In the genomic region with DNA sequence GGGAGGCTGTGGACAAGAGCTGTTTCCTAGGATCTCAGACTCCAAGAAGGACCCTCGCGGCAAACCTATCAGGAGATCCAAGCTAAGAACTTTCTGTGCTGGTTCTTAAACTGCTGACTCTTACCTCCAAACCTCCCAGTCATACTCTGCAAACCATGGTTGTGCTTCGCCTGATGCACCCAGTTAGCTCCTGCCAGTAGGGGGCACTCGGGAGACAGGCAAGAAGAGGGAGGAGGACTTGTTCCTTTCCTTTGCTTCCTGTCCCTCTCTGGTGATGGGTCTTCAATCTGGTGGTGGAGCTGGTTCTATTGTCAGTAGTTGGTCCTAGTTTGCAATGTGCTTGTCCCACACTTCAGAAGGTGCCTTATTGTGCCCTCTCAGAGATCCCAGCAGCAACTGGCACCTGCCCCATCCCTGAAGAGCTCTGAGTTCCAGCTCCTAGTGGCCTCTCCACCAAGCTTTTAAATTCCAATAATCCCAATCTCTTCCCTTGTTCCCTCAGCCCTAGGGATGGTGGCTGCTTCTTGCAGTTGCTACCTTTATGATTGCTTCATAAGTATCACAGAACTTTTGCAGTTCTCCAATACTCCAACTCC, we compare ENCODE assay signal across 8 cellular contexts.
DNase-seq lines count a peak whose midpoint lies in the region; ATAC-seq, FAIRE-seq and TF ChIP-seq lines count a peak whose summit lies in the region.

No MANE protein-coding gene starts in this region.

- no peak for TF ChIP-seq POLR2A in suprapubic skin (IDR thresholded peaks at IDR 0.05)

- peak; percentile 37 for TF ChIP-seq CTCF in left ventricle myocardium inferior (IDR thresholded peaks at IDR 0.05; ENCODE audit: borderline replicate concordance)
- TF ChIP-seq CTCF in WI38 (IDR thresholded peaks at IDR 0.05; ENCODE audit: low read depth, low read length), result peak; percentile 11; the same call in 1 of the 2 replicates
- TF ChIP-seq CTCF in suprapubic skin (IDR thresholded peaks at IDR 0.05), result no peak

- H3K4me3 ChIP-seq in left ventricle myocardium inferior (no peak overlapping the region), right cardiac atrium (ENCODE audit: low read length) (no peak overlapping the region), WI38 (ENCODE audit: low read depth, low read length) (no peak overlapping the region), small intestine (ENCODE audit: low read depth in 1 of 2, low read length in 2 of 2) (no peak overlapping the region), suprapubic skin (no peak overlapping the region)

- 41% methylated on average over 4 of the region's 4 CpGs for WGBS in right cardiac atrium
- 32 to 58% (median 51%) methylated on average over 4 of the region's 4 CpGs for WGBS in small intestine, 3 donors
- WGBS in suprapubic skin, result 41% methylated on average over 4 of the region's 4 CpGs

- H3K27me3 ChIP-seq in left ventricle myocardium inferior (ENCODE audit: low read depth), result peaks cover 93% of the 10 kb centered on the region
- H3K27me3 ChIP-seq in right cardiac atrium (ENCODE audit: control insufficient read depth, insufficient read depth), result no peaks in the 10 kb centered on the region
- peaks cover 0 to 1% of the 10 kb centered on the region in 2 donors for H3K27me3 ChIP-seq in small intestine (ENCODE audit: control insufficient read depth in 2 of 2, insufficient read depth in 2 of 2, low read length in 2 of 2)
- H3K27me3 ChIP-seq in suprapubic skin, result peaks cover 40% of the 10 kb centered on the region

- DNase-seq in left ventricle myocardium inferior (no peak), right cardiac atrium (no peak), NCI-H1694 treated with DMSO at 0.1 percent for 48 hours (lab: John Stamatoyannopoulos, UW) (peak; percentile 92), fibroblast of the conjunctiva (ENCODE audit: low read depth) (peak; percentile 13), small intestine (peak; percentile 66), suprapubic skin (ENCODE audit: low spot score in 2 of 2) (no peak)
- no peak for DNase-seq in stimulated activated naive CD4-positive, alpha-beta T cell (lab: John Stamatoyannopoulos, UW)

- H3K4me1 ChIP-seq in left ventricle myocardium inferior, result no peaks in the 10 kb centered on the region
- no peaks in the 10 kb centered on the region for H3K4me1 ChIP-seq in right cardiac atrium (ENCODE audit: control insufficient read depth, insufficient read depth, low read length)
- H3K4me1 ChIP-seq in small intestine (ENCODE audit: control insufficient read depth in 2 of 2, insufficient read depth in 1 of 2, low read depth in 1 of 2, low read length in 1 of 2), result no peaks in the 10 kb centered on the region
- H3K4me1 ChIP-seq in suprapubic skin, result no peaks in the 10 kb centered on the region

- intact Hi-C loops in left ventricle myocardium inferior (cut with micrococcal nuclease) (no loop called here), right cardiac atrium (cut with DNase I) (no loop called here)

- no peak for TF ChIP-seq EP300 in suprapubic skin (IDR thresholded peaks at IDR 0.05)

- no peaks in the 10 kb centered on the region for H3K36me3 ChIP-seq in left ventricle myocardium inferior
- H3K36me3 ChIP-seq in small intestine (ENCODE audit: control insufficient read depth in 2 of 2, insufficient read depth in 2 of 2, low read length in 2 of 2), result no peaks in the 10 kb centered on the region
- H3K36me3 ChIP-seq in suprapubic skin, result no peaks in the 10 kb centered on the region

- H3K9me3 ChIP-seq in left ventricle myocardium inferior (replicated peaks) (peaks cover 44% of the 10 kb centered on the region), right cardiac atrium (ENCODE audit: control insufficient read depth, low read length) (peaks cover 1% of the 10 kb centered on the region), small intestine (ENCODE audit: control insufficient read depth, low read depth) (no peaks in the 10 kb centered on the region), suprapubic skin (peaks cover 4% of the 10 kb centered on the region)

- FAIRE-seq in small intestine (lab: Jason Lieb, UNC), result no peak

- no peak for ATAC-seq in right cardiac atrium

- H3K27ac ChIP-seq in left ventricle myocardium inferior (replicated peaks), result no peak overlapping the region
- no peak overlapping the region for H3K27ac ChIP-seq in right cardiac atrium (ENCODE audit: low read length)
- no peak overlapping the region for H3K27ac ChIP-seq in small intestine (ENCODE audit: low read depth in 1 of 2, low read length in 1 of 2)
- H3K27ac ChIP-seq in suprapubic skin, result no peak overlapping the region

Comparison
In these comparisons a context has a peak if more than half of its experiments do, and no peak if none do; other contexts are left out.
1. DNase-seq: peak in NCI-H1694 treated with DMSO at 0.1 percent for 48 hours (single experiment), fibroblast of the conjunctiva (single experiment) and small intestine (single experiment); none in left ventricle myocardium inferior (single experiment), right cardiac atrium (0 of 3), stimulated activated naive CD4-positive, alpha-beta T cell (0 of 6) and suprapubic skin (0 of 2).
2. CTCF ChIP-seq: peak in left ventricle myocardium inferior (single experiment) and WI38 (single experiment); none in suprapubic skin (0 of 2).